8 cellular contexts compared by ENCODE assay signal in the genomic region with DNA sequence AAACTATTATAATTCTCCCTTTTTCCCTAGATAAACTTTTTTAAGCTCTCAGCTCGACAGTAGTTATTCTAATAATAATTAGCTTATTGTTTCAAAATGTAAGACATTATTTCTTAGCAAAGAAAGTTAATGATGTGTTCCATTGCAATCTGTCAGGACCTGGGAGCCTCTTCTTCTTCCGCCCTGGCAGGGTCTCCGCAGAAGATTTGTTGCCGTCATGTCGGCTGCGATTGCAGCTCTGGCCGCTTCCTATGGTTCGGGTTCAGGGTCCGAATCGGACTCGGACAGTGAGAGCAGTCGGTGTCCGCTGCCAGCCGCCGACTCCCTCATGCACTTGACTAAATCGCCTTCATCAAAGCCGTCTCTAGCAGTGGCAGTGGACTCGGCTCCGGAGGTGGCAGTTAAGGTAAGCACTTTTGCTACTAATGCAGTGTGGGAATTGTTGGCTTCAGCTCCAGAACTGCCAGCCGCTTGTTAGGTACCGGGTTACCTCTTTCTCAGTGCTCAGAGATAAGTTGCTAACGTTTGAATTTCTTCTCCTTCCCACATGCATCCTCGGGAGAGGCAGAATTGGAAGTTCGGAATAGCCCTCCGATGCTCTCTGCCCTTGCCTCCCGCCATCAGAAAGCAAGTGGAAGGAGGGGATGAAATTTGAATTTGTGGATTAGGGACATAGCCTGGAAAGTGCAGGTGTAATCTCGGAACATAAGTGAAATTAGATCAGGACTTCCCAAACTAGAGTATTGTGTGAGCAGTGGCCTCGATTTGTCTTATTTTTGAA. TPM values are rescaled to one million over a fixed set of nuclear protein-coding genes. Genes with fewer than 3 reads are reported as not detected.
DNase-seq lines count a peak whose midpoint lies in the region; ATAC-seq and TF ChIP-seq lines count a peak whose summit lies in the region.

A gene (plus strand): TSS at position 200 of the 781 bp plus-strand sequence. CDS start 18 bp downstream, at position 218.

- no peak for TF ChIP-seq CTCF in nephron progenitor cell (IDR thresholded peaks at IDR 0.05)
- TF ChIP-seq CTCF in subcutaneous adipose tissue (IDR thresholded peaks at IDR 0.05; ENCODE audit: low read depth) = no peak

- no peak within 1 kb of the TSS for H3K4me3 Mint-ChIP-seq in nephron progenitor cell

- H3K36me3 Mint-ChIP-seq in nephron progenitor cell (ENCODE audit: low read depth) = no peaks in the 10 kb centered on the region

- ATAC-seq in HG02870 (IDR thresholded peaks at IDR 0.05; ENCODE audit: unreplicated experiment) = peak; percentile 45

- peaks cover 20% of the 10 kb centered on the region for H3K4me1 Mint-ChIP-seq in nephron progenitor cell

- H3K27ac Mint-ChIP-seq in nephron progenitor cell = no peak within 1 kb of the TSS

- DNase-seq in NCI-H2171 treated with DMSO at 0.1 percent for 48 hours (lab: John Stamatoyannopoulos, UW) (peak; percentile 68), NCI-H2171 (lab: John Stamatoyannopoulos, UW) (no peak), NCI-H748 (lab: John Stamatoyannopoulos, UW; ENCODE audit: unreplicated experiment) (peak; percentile 77), erythroblast (lab: John Stamatoyannopoulos, UW) (peak; percentile 86 to 90), nephron progenitor cell (peak; percentile 67)
- DNase-seq in activated CD8-positive, alpha-beta memory T cell treated with anti-CD3 and anti-CD28 coated beads, Interleukin-2, amount 50 U/mL, for 24 hours (ENCODE audit: extremely low read depth) = peak; percentile 9

- no peaks in the 10 kb centered on the region for H3K9me3 Mint-ChIP-seq in nephron progenitor cell

- TF ChIP-seq POLR2A in erythroblast (IDR thresholded peaks at IDR 0.05; ENCODE audit: low read length) = peak; percentile 72

- no peaks in the 10 kb centered on the region for H3K27me3 Mint-ChIP-seq in nephron progenitor cell (ENCODE audit: low read depth, poor library complexity)

RNA-seq across cellular contexts. Expression of the gene that starts here (rescaled TPM):
- 10 to 100 TPM; 19.2 to 24.6 (median 22.2) TPM for total RNA-seq in subcutaneous adipose tissue
